In genomic region chr3:32009101-32009500, GRCh38 we compare ENCODE assay signal across 23 cellular contexts. TPM values are rescaled to one million over a fixed set of nuclear protein-coding genes. Genes with fewer than 3 reads are reported as not detected.
A peak's percentile ranks its signal among the peaks of the same experiment; 100 is the strongest.
DNase-seq lines count a peak whose midpoint lies in the region; TF ChIP-seq lines count a peak whose summit lies in the region.
"Had no signal": no experiment of that assay in that cellular context is flagged by ENCODE, and none has a peak within 500 bp of the region (broad histone marks: within the 10 kb centered on the region; RNA-seq: fewer than 3 reads in every experiment).

No MANE protein-coding gene starts in this region.

- no peaks in the 10 kb centered on the region for H3K4me1 ChIP-seq in MM.1S (ENCODE audit: low read length)
- H3K4me1 ChIP-seq: SJSA1, thyroid gland had no signal

- DNase-seq in HPDE6-E6E7 (ENCODE audit: extremely low spot score) (peak; percentile 19), RPMI7951 (ENCODE audit: low read depth) (peak; percentile 20), epithelial cell of prostate (ENCODE audit: low read depth, low spot score) (peak; percentile 80), myocyte (ENCODE audit: low read depth) (peak; percentile 61), MM.1S (no peak), OCI-M2 (lab: John Stamatoyannopoulos, UW; ENCODE audit: unreplicated experiment) (no peak)
- no peak for DNase-seq in activated CD8-positive, alpha-beta memory T cell treated with anti-CD3 and anti-CD28 coated beads, Interleukin-2, amount 50 U/mL, for 48 hours
- DNase-seq: activated CD4-positive, alpha-beta T cell treated with anti-CD3 and anti-CD28 coated beads for 36 hours; activated naive CD4-positive, alpha-beta T cell treated with Interleukin-2 at 50 U/mL for 16 hours; activated T-cell treated with anti-CD3 and anti-CD28 coated beads, Interleukin-2, amount 50 U/mL, for 4 hours; amygdala; glutamatergic neuron; left colon; mesenchymal stem cell; MV-4-11; NCI-H526 treated with DMSO at 0.1 percent for 48 hours; T-helper 1 cell; thyroid gland had no signal

- H3F3A ChIP-seq in MM.1S (ENCODE audit: insufficient read depth, low read length), result no peaks in the 10 kb centered on the region

- no peaks in the 10 kb centered on the region for H3K27me3 ChIP-seq in MM.1S (replicated peaks; ENCODE audit: insufficient read depth, low read length)
- H3K27me3 ChIP-seq: cardiac muscle cell, SJSA1, thyroid gland had no signal

- no peaks in the 10 kb centered on the region for H3K9me3 ChIP-seq in MM.1S (replicated peaks; ENCODE audit: insufficient read depth, low read length)
- H3K9me3 ChIP-seq: SJSA1, thyroid gland had no signal

- no peak overlapping the region for H3K9ac ChIP-seq in MM.1S (ENCODE audit: low read length)

- no peak overlapping the region for H3K27ac ChIP-seq in epithelial cell of prostate
- H3K27ac ChIP-seq in MM.1S (ENCODE audit: low read length), result no peak overlapping the region
- H3K27ac ChIP-seq: cardiac muscle cell, coronary artery, PC-9, SJSA1, thyroid gland had no signal

- TF ChIP-seq CTCF in MM.1S (IDR thresholded peaks at IDR 0.05; ENCODE audit: low read length), result no peak

- H3K9me2 ChIP-seq in MM.1S (replicated peaks; ENCODE audit: insufficient read depth, low read length), result no peaks in the 10 kb centered on the region

- no peak overlapping the region for H2AFZ ChIP-seq in MM.1S (ENCODE audit: low read length)
- H2AFZ ChIP-seq: PC-9 had no signal

- H3K36me3 ChIP-seq in MM.1S (replicated peaks; ENCODE audit: insufficient read depth, low read length), result no peaks in the 10 kb centered on the region
- H3K36me3 ChIP-seq: cardiac muscle cell, SJSA1, thyroid gland had no signal

- H3K79me2 ChIP-seq in MM.1S (ENCODE audit: low read length), result no peaks in the 10 kb centered on the region

- H3K4me2 ChIP-seq in MM.1S (ENCODE audit: low read depth, low read length), result no peak overlapping the region
- H3K4me2 ChIP-seq: PC-9 had no signal

- no peak overlapping the region for H3K4me3 ChIP-seq in MM.1S (ENCODE audit: low read length)
- H3K4me3 ChIP-seq: cardiac muscle cell, coronary artery, PC-9, SJSA1, thyroid gland had no signal

- H4K20me1 ChIP-seq in MM.1S (ENCODE audit: insufficient read depth, low read length), result no peaks in the 10 kb centered on the region

RNA-seq across cellular contexts. Expression of gene ZNF860, which starts 27.6 kb away (rescaled TPM):
- total RNA-seq in RPMI7951 (2014; rRNA removed; shearing (Covaris generic)), result 0.60 and 1.4 TPM in 2 replicates
- total RNA-seq in myocyte, result 0.36 and 0.48 TPM in 2 replicates
- 0.26 TPM for polyA plus RNA-seq in myocyte (2012)
- total RNA-seq: cardiac muscle cell had no signal
- polyA plus RNA-seq: cardiac muscle cell, CD14-positive monocyte had no signal

RNA-seq across cellular contexts. Expression of gene OSBPL10, which starts 28.0 kb away (rescaled TPM):
- total RNA-seq in RPMI7951 (2014; rRNA removed; shearing (Covaris generic)), result 4.7 and 6.9 TPM in 2 replicates
- 15.2 and 15.5 TPM in 2 replicates for total RNA-seq in myocyte
- 26.9 TPM for polyA plus RNA-seq in myocyte (2012)
- polyA plus RNA-seq: CD14-positive monocyte had no signal

Comparison
In these comparisons a context has a peak if more than half of its experiments do, and no peak if none do; other contexts are left out.
1. DNase-seq: peak in HPDE6-E6E7 (single experiment), RPMI7951 (single experiment), epithelial cell of prostate (single experiment) and myocyte (single experiment); none in MM.1S (single experiment), OCI-M2 (single experiment) and activated CD8-positive, alpha-beta memory T cell treated with anti-CD3 and anti-CD28 coated beads, Interleukin-2, amount 50 U/mL, for 48 hours (single experiment).